8 cellular contexts compared by ENCODE assay signal in genomic region chr13:20411638-20412342, GRCh38.
DNase-seq lines count a peak whose midpoint lies in the region; ATAC-seq, FAIRE-seq and TF ChIP-seq lines count a peak whose summit lies in the region.

No MANE protein-coding gene starts in this region.

- peaks cover 39% of the 10 kb centered on the region for H3K4me1 ChIP-seq in HUES64 (ENCODE audit: insufficient read depth, low read length)

- H3K4me1 Mint-ChIP-seq in activated naive CD8-positive, alpha-beta T cell (ENCODE audit: low read depth), result peaks cover 31% of the 10 kb centered on the region

- FAIRE-seq in GM12892 (lab: Jason Lieb, UNC) (peak; percentile 88), urothelium cell line (lab: Jason Lieb, UNC) (no peak)

- 63% methylated on average over 6 of the region's 6 CpGs for WGBS in HUES64

- H3K27me3 Mint-ChIP-seq in activated naive CD8-positive, alpha-beta T cell, result no peaks in the 10 kb centered on the region

- no peaks in the 10 kb centered on the region for H3K36me3 ChIP-seq in HUES64 (ENCODE audit: insufficient read depth, low read length)

- TF ChIP-seq POLR2A in GM12892 (IDR thresholded peaks at IDR 0.05; ENCODE audit: low read depth, low read length), result no peak

- H3K4me3 Mint-ChIP-seq in activated naive CD8-positive, alpha-beta T cell, result peak overlapping the region; percentile 79

- ATAC-seq in GM21528 (IDR thresholded peaks at IDR 0.05; ENCODE audit: low FRiP score, unreplicated experiment) (peak; percentile 89), Right ventricle myocardium inferior (no peak)

- H3K27ac Mint-ChIP-seq in activated naive CD8-positive, alpha-beta T cell, result peak overlapping the region; percentile 82

- no peak for DNase-seq in GM12892 (ENCODE audit: insufficient read length)
- DNase-seq in Right ventricle myocardium inferior (ENCODE audit: missing footprints), result no peak
- no peak for DNase-seq in HuH-7.5 (ENCODE audit: low spot score)
- no peak for DNase-seq in NCI-H510A treated with DMSO at 0.1 percent for 48 hours (lab: John Stamatoyannopoulos, UW)
- DNase-seq in urothelium cell line (ENCODE audit: low spot score), result no peak

- peaks cover 6% of the 10 kb centered on the region for H3K27me3 ChIP-seq in HUES64 (ENCODE audit: insufficient read depth, low read length)

- no peaks in the 10 kb centered on the region for H3K36me3 Mint-ChIP-seq in activated naive CD8-positive, alpha-beta T cell

- intact Hi-C loops in Right ventricle myocardium inferior (cut with DNase I), result no loop called here

- H3K9ac ChIP-seq in HUES64 (ENCODE audit: low read depth, low read length), result no peak overlapping the region

- peak overlapping the region; percentile 87; the same call in 1 of the 2 replicates for H3K27ac ChIP-seq in HUES64 (ENCODE audit: low read depth, low read length)

- H3K4me3 ChIP-seq in HUES64 (ENCODE audit: low read length), result no peak overlapping the region

- no peaks in the 10 kb centered on the region for H3K9me3 ChIP-seq in HUES64 (ENCODE audit: insufficient read depth, low read depth, low read length)

- H3K9me3 Mint-ChIP-seq in activated naive CD8-positive, alpha-beta T cell (ENCODE audit: low read depth), result no peaks in the 10 kb centered on the region
